In the genomic region with DNA sequence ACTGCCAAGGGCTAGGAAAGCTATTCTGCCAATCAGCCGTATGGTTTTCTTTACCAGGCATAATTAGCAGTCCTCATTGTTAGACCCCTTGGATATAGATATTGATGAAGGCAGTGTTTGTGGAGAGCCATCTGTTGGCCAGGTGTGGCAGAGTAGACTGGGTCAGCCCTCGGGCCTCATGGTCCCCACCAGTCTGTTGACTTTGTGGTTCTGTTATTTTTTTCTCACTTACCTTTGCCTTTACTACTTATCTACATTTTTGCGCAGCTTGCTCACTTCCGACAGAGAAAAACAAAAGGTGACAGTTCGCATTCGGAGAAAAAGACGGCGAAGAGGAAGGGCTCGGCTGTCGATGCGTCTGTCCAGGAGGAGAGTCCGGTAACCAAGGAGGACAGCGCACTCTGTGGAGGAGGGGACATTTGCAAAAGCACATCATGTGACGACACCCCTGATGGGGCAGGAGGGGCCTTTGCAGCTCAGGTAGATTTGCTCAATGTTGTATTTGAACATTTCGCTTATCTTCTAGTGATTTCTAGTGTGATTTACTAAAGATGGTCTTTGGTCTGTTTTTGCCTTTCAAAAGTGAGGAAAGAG, we compare ENCODE assay signal across 1 cellular context.
TF ChIP-seq lines count a peak whose summit lies in the region.

No MANE protein-coding gene starts in this region.

TF ChIP-seq in GM12878, 131 proteins besides CTCF, POLR2A, EP300 and RAD21:
- TF ChIP-seq SMC3 (IDR thresholded peaks at IDR 0.05; ENCODE audit: borderline replicate concordance, low read length) (peak; percentile 14; the same call in 1 of the 2 replicates), FOS (IDR thresholded peaks at IDR 0.05; ENCODE audit: borderline replicate concordance, extremely low read depth, insufficient read length) (no peak)
- TF ChIP-seq, protein P1, sequence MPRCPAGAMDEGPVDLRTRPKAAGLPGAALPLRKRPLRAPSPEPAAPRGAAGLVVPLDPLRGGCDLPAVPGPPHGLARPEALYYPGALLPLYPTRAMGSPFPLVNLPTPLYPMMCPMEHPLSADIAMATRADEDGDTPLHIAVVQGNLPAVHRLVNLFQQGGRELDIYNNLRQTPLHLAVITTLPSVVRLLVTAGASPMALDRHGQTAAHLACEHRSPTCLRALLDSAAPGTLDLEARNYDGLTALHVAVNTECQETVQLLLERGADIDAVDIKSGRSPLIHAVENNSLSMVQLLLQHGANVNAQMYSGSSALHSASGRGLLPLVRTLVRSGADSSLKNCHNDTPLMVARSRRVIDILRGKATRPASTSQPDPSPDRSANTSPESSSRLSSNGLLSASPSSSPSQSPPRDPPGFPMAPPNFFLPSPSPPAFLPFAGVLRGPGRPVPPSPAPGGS (IDR thresholded peaks at IDR 0.05; ENCODE audit: borderline replicate concordance, insufficient read depth, low read depth, low read length, poor library complexity, severe bottlenecking), result peak; percentile 25
